1 cellular context compared by ENCODE assay signal in genomic region chr17:82704886-82705285, GRCh38.
TF ChIP-seq lines count a peak whose summit lies in the region.

No MANE protein-coding gene starts in this region.

TF ChIP-seq in H1, 55 proteins besides CTCF, POLR2A, EP300 and RAD21:
- TF ChIP-seq NRF1 (IDR thresholded peaks at IDR 0.05; ENCODE audit: low read depth, low read length) (no peak), RFX5 (IDR thresholded peaks at IDR 0.05; ENCODE audit: borderline replicate concordance, low read depth, low read length) (no peak), FOSL1 (IDR thresholded peaks at IDR 0.05; ENCODE audit: insufficient read depth, low read depth, low read length) (no peak), JUND (IDR thresholded peaks at IDR 0.05; ENCODE audit: low read length) (no peak), EGR1 (IDR thresholded peaks at IDR 0.05; ENCODE audit: borderline replicate concordance, low read depth, low read length) (no peak), SP2 (IDR thresholded peaks at IDR 0.05; ENCODE audit: low read length) (no peak), POLR2AphosphoS5 (IDR thresholded peaks at IDR 0.05; ENCODE audit: low read depth, low read length) (no peak), GTF2F1 (IDR thresholded peaks at IDR 0.05; ENCODE audit: borderline replicate concordance, low read depth, low read length) (no peak), BCL11A (IDR thresholded peaks at IDR 0.05; ENCODE audit: low read depth in 2 of 2, low read length in 2 of 2) (no peak), ZNF274 (IDR thresholded peaks at IDR 0.05; ENCODE audit: borderline replicate concordance, extremely low read depth, low read length) (no peak), USF2 (IDR thresholded peaks at IDR 0.05; ENCODE audit: low read length) (no peak), TCF12 (IDR thresholded peaks at IDR 0.05; ENCODE audit: low read depth, low read length) (no peak), ATF3 (IDR thresholded peaks at IDR 0.05; ENCODE audit: insufficient read depth, low read depth, low read length) (no peak), CHD1 (IDR thresholded peaks at IDR 0.05; ENCODE audit: low read depth, low read length) (no peak), CBX8 (IDR thresholded peaks at IDR 0.05; ENCODE audit: borderline replicate concordance, low read depth, low read length) (no peak), SRF (IDR thresholded peaks at IDR 0.05; ENCODE audit: low read depth, low read length) (no peak), NANOG (IDR thresholded peaks at IDR 0.05; ENCODE audit: insufficient read depth, low read depth, low read length, poor library complexity, severe bottlenecking) (no peak), ASH2L (IDR thresholded peaks at IDR 0.05; ENCODE audit: low read length) (no peak)
